In the genomic region with DNA sequence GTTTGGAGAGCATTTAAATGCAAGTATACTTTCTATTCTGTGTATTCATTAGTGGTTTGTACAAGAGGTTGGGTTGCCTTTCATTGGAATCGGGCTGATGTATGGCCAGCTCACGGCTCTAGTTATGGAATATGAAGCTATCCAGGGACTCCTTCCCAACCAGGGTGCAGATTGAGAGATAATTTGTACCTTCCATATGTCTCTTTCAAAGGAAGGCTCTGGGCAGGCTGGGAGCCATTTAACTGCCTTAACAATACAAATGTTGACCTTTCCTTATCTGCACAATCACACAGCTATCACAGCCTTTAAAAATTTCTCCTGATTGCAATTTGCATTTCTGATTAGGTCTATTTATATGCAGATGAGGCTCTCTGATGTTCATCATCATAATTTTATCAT, we compare ENCODE assay signal across 20 cellular contexts. TPM values are rescaled to one million over a fixed set of nuclear protein-coding genes. Genes with fewer than 3 reads are reported as not detected.
DNase-seq lines count a peak whose midpoint lies in the region; ATAC-seq, FAIRE-seq and TF ChIP-seq lines count a peak whose summit lies in the region.
"Had no signal": no experiment of that assay in that cellular context is flagged by ENCODE, and none has a peak within 500 bp of the region (broad histone marks: within the 10 kb centered on the region; RNA-seq: fewer than 3 reads in every experiment).

No MANE protein-coding gene starts in this region.

- DNase-seq in NCI-H524 (lab: John Stamatoyannopoulos, UW) (peak; percentile 18 to 60), NCI-H524 treated with DMSO at 0.1 percent for 48 hours (lab: John Stamatoyannopoulos, UW) (no peak), NCI-H2081 treated with DMSO at 0.1 percent for 48 hours (lab: John Stamatoyannopoulos, UW) (peak; percentile 41), NOMO-1 treated with dmso at 0.1 percent for 144 hours (lab: John Stamatoyannopoulos, UW; ENCODE audit: unreplicated experiment) (no peak), mesothelial cell of epicardium (ENCODE audit: low spot score in 2 of 2, unreplicated experiment in 2 of 2) (no peak), RCC 7860 (ENCODE audit: low spot score) (no peak)
- DNase-seq: CD8-positive, alpha-beta T cell; effector CD8-positive, alpha-beta T cell; left colon; ovary had no signal

- no peaks in the 10 kb centered on the region for H3K36me3 Mint-ChIP-seq in mesothelial cell of epicardium
- H3K36me3 Mint-ChIP-seq: activated naive CD4-positive, alpha-beta T cell treated with anti-CD3 and anti-CD28 coated beads, Interleukin-2, amount 50 U/mL, for 72 hours; CD8-positive, alpha-beta T cell; stimulated activated effector memory CD8-positive, alpha-beta T cell treated with anti-CD3 and anti-CD28 coated beads, Interleukin-12 subunit alpha, Interleukin-12 subunit beta, amount 100 ng/mL, for 72 hours had no signal

- no peak for FAIRE-seq in RCC 7860 (lab: Jason Lieb, UNC)

- no peaks in the 10 kb centered on the region for H3K9me3 Mint-ChIP-seq in mesothelial cell of epicardium
- H3K9me3 Mint-ChIP-seq: activated naive CD4-positive, alpha-beta T cell treated with anti-CD3 and anti-CD28 coated beads, Interleukin-2, amount 50 U/mL, for 72 hours; activated T-helper 2 cell treated with anti-CD3 and anti-CD28 coated beads, Interferon-gamma antibody, Interleukin-2, Interleukin-4, amounts not matched to agents 10 μg/mL and 5 μg/mL and 100 μg/mL, durations not matched to agents 14 hours and 24 hours and 36 hours; CD8-positive, alpha-beta T cell; neural crest cell; stimulated activated effector memory CD8-positive, alpha-beta T cell treated with anti-CD3 and anti-CD28 coated beads, Interleukin-12 subunit alpha, Interleukin-12 subunit beta, amount 100 ng/mL, for 72 hours had no signal

- H3K27ac Mint-ChIP-seq in mesothelial cell of epicardium, result no peak overlapping the region
- H3K27ac Mint-ChIP-seq: activated CD8-positive, alpha-beta T cell treated with anti-CD3 and anti-CD28 coated beads, Interleukin-2, amount 10 ng/mL, durations not matched to agents 7 days and 5 days; activated naive CD4-positive, alpha-beta T cell treated with anti-CD3 and anti-CD28 coated beads, Interleukin-2, amount 50 U/mL, for 72 hours; activated T-helper 2 cell treated with anti-CD3 and anti-CD28 coated beads, Interferon-gamma antibody, Interleukin-2, Interleukin-4, amounts not matched to agents 10 μg/mL and 5 μg/mL and 100 μg/mL, durations not matched to agents 14 hours and 24 hours and 36 hours; B cell; CD8-positive, alpha-beta T cell; stimulated activated effector memory CD8-positive, alpha-beta T cell treated with anti-CD3 and anti-CD28 coated beads, Interleukin-12 subunit alpha, Interleukin-12 subunit beta, amount 100 ng/mL, for 72 hours had no signal

- H3K4me3 Mint-ChIP-seq in mesothelial cell of epicardium, result no peak overlapping the region
- H3K4me3 Mint-ChIP-seq: activated CD8-positive, alpha-beta T cell treated with anti-CD3 and anti-CD28 coated beads, Interleukin-2, amount 10 ng/mL, durations not matched to agents 7 days and 5 days; B cell; CD8-positive, alpha-beta T cell; neural crest cell; stimulated activated effector memory CD8-positive, alpha-beta T cell treated with anti-CD3 and anti-CD28 coated beads, Interleukin-12 subunit alpha, Interleukin-12 subunit beta, amount 100 ng/mL, for 72 hours had no signal

- peaks cover 5% of the 10 kb centered on the region for H3K4me1 Mint-ChIP-seq in mesothelial cell of epicardium
- H3K4me1 Mint-ChIP-seq: B cell; stimulated activated effector memory CD8-positive, alpha-beta T cell treated with anti-CD3 and anti-CD28 coated beads, Interleukin-12 subunit alpha, Interleukin-12 subunit beta, amount 100 ng/mL, for 72 hours had no signal

- H3K27me3 Mint-ChIP-seq in mesothelial cell of epicardium (ENCODE audit: low read depth), result peaks cover 11% of the 10 kb centered on the region

- ATAC-seq in SK-N-SH treated with all-trans-retinoic acid at 6 μM for 48 hours (peak; percentile 60), HG03097 (IDR thresholded peaks at IDR 0.05; ENCODE audit: low FRiP score, unreplicated experiment) (no peak)
- ATAC-seq: activated CD8-positive, alpha-beta T cell treated with anti-CD3 and anti-CD28 coated beads, Interleukin-2, amount 10 ng/mL, durations not matched to agents 7 days and 5 days; CD8-positive, alpha-beta T cell had no signal

- no peak for TF ChIP-seq CTCF in mesothelial cell of epicardium (IDR thresholded peaks at IDR 0.05; ENCODE audit: unreplicated experiment)

TF ChIP-seq in SK-N-SH treated with all-trans-retinoic acid at 6 μM for 48 hours, 23 proteins besides CTCF, POLR2A, EP300 and RAD21:
- TF ChIP-seq, protein P1, sequence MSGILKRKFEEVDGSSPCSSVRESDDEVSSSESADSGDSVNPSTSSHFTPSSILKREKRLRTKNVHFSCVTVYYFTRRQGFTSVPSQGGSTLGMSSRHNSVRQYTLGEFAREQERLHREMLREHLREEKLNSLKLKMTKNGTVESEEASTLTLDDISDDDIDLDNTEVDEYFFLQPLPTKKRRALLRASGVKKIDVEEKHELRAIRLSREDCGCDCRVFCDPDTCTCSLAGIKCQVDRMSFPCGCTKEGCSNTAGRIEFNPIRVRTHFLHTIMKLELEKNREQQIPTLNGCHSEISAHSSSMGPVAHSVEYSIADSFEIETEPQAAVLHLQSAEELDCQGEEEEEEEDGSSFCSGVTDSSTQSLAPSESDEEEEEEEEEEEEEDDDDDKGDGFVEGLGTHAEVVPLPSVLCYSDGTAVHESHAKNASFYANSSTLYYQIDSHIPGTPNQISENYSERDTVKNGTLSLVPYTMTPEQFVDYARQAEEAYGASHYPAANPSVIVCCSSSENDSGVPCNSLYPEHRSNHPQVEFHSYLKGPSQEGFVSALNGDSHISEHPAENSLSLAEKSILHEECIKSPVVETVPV (CRISPR knock-in tag; IDR thresholded peaks at IDR 0.05), result no peak
- TF ChIP-seq ZFP3 (CRISPR knock-in tag; IDR thresholded peaks at IDR 0.05) (no peak), ARNTL (CRISPR knock-in tag; IDR thresholded peaks at IDR 0.05; ENCODE audit: borderline replicate concordance, low read depth) (no peak), TOX (CRISPR knock-in tag; IDR thresholded peaks at IDR 0.05; ENCODE audit: borderline replicate concordance) (no peak), BACH2 (CRISPR knock-in tag; IDR thresholded peaks at IDR 0.05; ENCODE audit: borderline replicate concordance) (no peak), PPARA (CRISPR knock-in tag; IDR thresholded peaks at IDR 0.05; ENCODE audit: borderline replicate concordance) (no peak), ESRRG (CRISPR knock-in tag; IDR thresholded peaks at IDR 0.05) (no peak), ZC3H10 (CRISPR knock-in tag; IDR thresholded peaks at IDR 0.05) (no peak), RARB (CRISPR knock-in tag; IDR thresholded peaks at IDR 0.05) (no peak), TCF4 (CRISPR knock-in tag; IDR thresholded peaks at IDR 0.05; ENCODE audit: borderline replicate concordance) (0 out of 2 replicates have a peak, but pooled peaks have one; percentile 19)
- TF ChIP-seq, protein P2, sequence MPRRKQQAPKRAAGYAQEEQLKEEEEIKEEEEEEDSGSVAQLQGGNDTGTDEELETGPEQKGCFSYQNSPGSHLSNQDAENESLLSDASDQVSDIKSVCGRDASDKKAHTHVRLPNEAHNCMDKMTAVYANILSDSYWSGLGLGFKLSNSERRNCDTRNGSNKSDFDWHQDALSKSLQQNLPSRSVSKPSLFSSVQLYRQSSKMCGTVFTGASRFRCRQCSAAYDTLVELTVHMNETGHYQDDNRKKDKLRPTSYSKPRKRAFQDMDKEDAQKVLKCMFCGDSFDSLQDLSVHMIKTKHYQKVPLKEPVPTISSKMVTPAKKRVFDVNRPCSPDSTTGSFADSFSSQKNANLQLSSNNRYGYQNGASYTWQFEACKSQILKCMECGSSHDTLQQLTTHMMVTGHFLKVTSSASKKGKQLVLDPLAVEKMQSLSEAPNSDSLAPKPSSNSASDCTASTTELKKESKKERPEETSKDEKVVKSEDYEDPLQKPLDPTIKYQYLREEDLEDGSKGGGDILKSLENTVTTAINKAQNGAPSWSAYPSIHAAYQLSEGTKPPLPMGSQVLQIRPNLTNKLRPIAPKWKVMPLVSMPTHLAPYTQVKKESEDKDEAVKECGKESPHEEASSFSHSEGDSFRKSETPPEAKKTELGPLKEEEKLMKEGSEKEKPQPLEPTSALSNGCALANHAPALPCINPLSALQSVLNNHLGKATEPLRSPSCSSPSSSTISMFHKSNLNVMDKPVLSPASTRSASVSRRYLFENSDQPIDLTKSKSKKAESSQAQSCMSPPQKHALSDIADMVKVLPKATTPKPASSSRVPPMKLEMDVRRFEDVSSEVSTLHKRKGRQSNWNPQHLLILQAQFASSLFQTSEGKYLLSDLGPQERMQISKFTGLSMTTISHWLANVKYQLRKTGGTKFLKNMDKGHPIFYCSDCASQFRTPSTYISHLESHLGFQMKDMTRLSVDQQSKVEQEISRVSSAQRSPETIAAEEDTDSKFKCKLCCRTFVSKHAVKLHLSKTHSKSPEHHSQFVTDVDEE (CRISPR knock-in tag; IDR thresholded peaks at IDR 0.05), result peak; percentile 39; the same call in 1 of the 2 replicates

RNA-seq across cellular contexts. Expression of a gene that starts 58.7 kb away (rescaled TPM):
- total RNA-seq in mesothelial cell of epicardium, result 8.9 to 9.1 TPM (median 9.1 TPM) in 3 replicates
- total RNA-seq: B cell; cardiac muscle cell; CD8-positive, alpha-beta T cell; glomerular endothelial cell; neural crest cell had no signal

Comparison
In these comparisons a context has a peak if more than half of its experiments do, and no peak if none do; other contexts are left out.
1. DNase-seq: peak in NCI-H524 (2 of 2) and NCI-H2081 treated with DMSO at 0.1 percent for 48 hours (single experiment); none in NCI-H524 treated with DMSO at 0.1 percent for 48 hours (single experiment), NOMO-1 treated with dmso at 0.1 percent for 144 hours (single experiment), mesothelial cell of epicardium (0 of 2) and RCC 7860 (single experiment).